18 cellular contexts compared by ENCODE assay signal in the genomic region with DNA sequence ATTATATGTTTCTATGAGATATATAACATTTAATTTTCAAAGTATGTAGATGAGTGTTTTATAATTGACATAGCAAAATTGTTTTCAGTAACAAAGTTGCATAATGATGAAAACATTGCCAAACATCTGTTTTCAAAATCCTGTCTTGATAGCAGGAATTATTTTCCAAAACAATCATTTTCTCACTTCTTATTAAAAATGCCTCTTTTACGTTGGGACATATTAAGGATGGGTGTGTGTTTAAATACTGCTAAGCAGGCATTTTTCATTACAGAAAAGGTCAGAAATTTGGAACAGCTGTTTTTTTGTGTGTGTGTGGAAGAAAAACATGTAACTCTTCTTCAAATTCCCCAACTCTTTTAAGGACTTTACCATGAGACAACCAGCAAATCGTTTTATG.
"Had no signal": no experiment of that assay in that cellular context is flagged by ENCODE, and none has a peak within 500 bp of the region (broad histone marks: within the 10 kb centered on the region; RNA-seq: fewer than 3 reads in every experiment).

No MANE protein-coding gene starts in this region.

- H3K4me2 ChIP-seq: hepatocyte had no signal

- H3K4me1 ChIP-seq: breast epithelium, left lung, sigmoid colon, thyroid gland had no signal

- H2AFZ ChIP-seq: hepatocyte had no signal

- H3K27me3 ChIP-seq: breast epithelium, hepatocyte, left lung, sigmoid colon, thyroid gland had no signal

- H3K4me3 ChIP-seq: breast epithelium, hepatocyte, left lung, sigmoid colon, thyroid gland had no signal

- ATAC-seq: activated CD4-positive, CD25-positive, alpha-beta regulatory T cell treated with anti-CD3 and anti-CD28 coated beads, Interleukin-2, amount 50 U/mL, for 24 hours; left lung; natural killer cell; stimulated activated effector memory CD8-positive, alpha-beta T cell treated with anti-CD3 and anti-CD28 coated beads, Interleukin-12 subunit alpha, Interleukin-12 subunit beta, amount 100 ng/mL, for 72 hours; T-cell had no signal

- H3K36me3 ChIP-seq: breast epithelium, left lung, sigmoid colon, thyroid gland had no signal

- H3K79me2 ChIP-seq: hepatocyte had no signal

- H3K9me3 ChIP-seq: sigmoid colon, thyroid gland had no signal

- DNase-seq: activated CD4-positive, alpha-beta T cell treated with anti-CD3 and anti-CD28 coated beads, Interleukin-2, amount 50 U/mL, for 1 hour; activated CD8-positive, alpha-beta memory T cell treated with anti-CD3 and anti-CD28 coated beads for 24 hours; activated naive CD4-positive, alpha-beta T cell; activated naive CD8-positive, alpha-beta T cell treated with anti-CD3 and anti-CD28 coated beads, Interleukin-2, amount 10 ng/mL, durations not matched to agents 7 days and 5 days; aorta; islet precursor cell; left lung; mesenchymal stem cell; natural killer cell; nucleus accumbens; sigmoid colon; T-cell; T-helper 9 cell; thyroid gland had no signal

- H3K27ac ChIP-seq: hepatocyte, left lung had no signal
